Comparison of ENCODE assay signal across 7 cellular contexts in the genomic region with DNA sequence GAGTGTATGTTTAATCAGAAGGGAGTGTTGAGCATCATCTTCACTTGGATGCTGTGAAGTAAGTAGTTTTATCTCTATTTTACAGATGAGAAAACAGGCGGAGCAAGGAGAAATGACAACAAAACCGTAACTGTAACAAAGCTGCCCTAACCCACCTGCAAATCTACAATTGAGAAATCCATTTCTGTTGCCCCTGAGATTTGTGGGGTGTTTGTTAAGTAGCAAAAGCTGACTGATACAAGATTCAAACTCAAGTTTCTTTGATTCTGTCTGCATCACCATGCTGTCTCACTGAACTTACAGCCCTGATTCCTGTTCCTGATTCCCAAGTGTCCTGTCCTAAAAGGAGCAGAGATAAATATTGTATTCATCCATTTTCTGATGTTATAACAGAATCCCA. TPM values are rescaled to one million over a fixed set of nuclear protein-coding genes. Genes with fewer than 3 reads are reported as not detected.
DNase-seq lines count a peak whose midpoint lies in the region; ATAC-seq and TF ChIP-seq lines count a peak whose summit lies in the region.
"Had no signal": no experiment of that assay in that cellular context is flagged by ENCODE, and none has a peak within 500 bp of the region (broad histone marks: within the 10 kb centered on the region; RNA-seq: fewer than 3 reads in every experiment).

No MANE protein-coding gene starts in this region.

- peak overlapping the region; percentile 61 for H3K27ac ChIP-seq in skeletal muscle tissue (ENCODE audit: low read depth, low read length)
- no peak overlapping the region for H3K27ac ChIP-seq in H9 (ENCODE audit: insufficient read length, low read depth, low read length)

- H3K4me1 Mint-ChIP-seq in activated T-cell treated with anti-CD3 and anti-CD28 coated beads, Interleukin-2, amount 50 U/mL, for 72 hours (ENCODE audit: low read depth): peaks cover 62% of the 10 kb centered on the region
- H3K4me1 Mint-ChIP-seq in activated naive CD8-positive, alpha-beta T cell treated with anti-CD3 and anti-CD28 coated beads for 36 hours: peaks cover 49% of the 10 kb centered on the region
- H3K4me1 Mint-ChIP-seq in H9: peaks cover 41 to 49% of the 10 kb centered on the region in 2 experiments

- DNase-seq in activated T-cell treated with anti-CD3 and anti-CD28 coated beads, Interleukin-2, amount 50 U/mL, for 72 hours: no peak
- no peak for DNase-seq in activated T-cell treated with anti-CD3 and anti-CD28 coated beads, Interleukin-2, amount 50 U/mL, for 48 hours
- DNase-seq in activated naive CD8-positive, alpha-beta T cell treated with anti-CD3 and anti-CD28 coated beads for 36 hours: no peak
- DNase-seq in H9: no peak
- DNase-seq in NCI-H446 treated with DMSO at 0.1 percent for 48 hours (lab: John Stamatoyannopoulos, UW): no peak

- no peak overlapping the region for H2AK5ac ChIP-seq in H9 (ENCODE audit: insufficient read length, low read length)

- no peak overlapping the region for H2BK12ac ChIP-seq in H9 (ENCODE audit: insufficient read length, low read depth, low read length)

- H3K4me3 ChIP-seq in skeletal muscle tissue (ENCODE audit: low read length in 3 of 3): no peak overlapping the region
- H3K4me3 ChIP-seq: skin epidermis had no signal

- H3T11ph ChIP-seq in H9 (ENCODE audit: low read length): no peak overlapping the region

- H3K36me3 Mint-ChIP-seq in activated T-cell treated with anti-CD3 and anti-CD28 coated beads, Interleukin-2, amount 50 U/mL, for 72 hours (ENCODE audit: insufficient read depth in 2 of 2): no peaks in the 10 kb centered on the region
- no peaks in the 10 kb centered on the region for H3K36me3 Mint-ChIP-seq in activated naive CD8-positive, alpha-beta T cell treated with anti-CD3 and anti-CD28 coated beads for 36 hours
- no peaks in the 10 kb centered on the region for H3K36me3 Mint-ChIP-seq in H9 (ENCODE audit: insufficient read depth in 1 of 3, low read depth in 3 of 3)

- no peaks in the 10 kb centered on the region for H3K23me2 ChIP-seq in H9 (ENCODE audit: insufficient read length, low read depth, low read length, poor library complexity, severe bottlenecking)

- no peak overlapping the region for H4K8ac ChIP-seq in H9 (replicated peaks; ENCODE audit: insufficient read length, low read depth, low read length)

- H3K9me3 ChIP-seq in skeletal muscle tissue (ENCODE audit: control insufficient read depth in 3 of 3, low read length in 3 of 3): no peaks in the 10 kb centered on the region
- H3K9me3 ChIP-seq in H9 (ENCODE audit: control insufficient read depth, low read depth, low read length): no peaks in the 10 kb centered on the region

- no peaks in the 10 kb centered on the region for H3K79me1 ChIP-seq in H9 (ENCODE audit: insufficient read depth, low read depth, low read length, poor library complexity, severe bottlenecking)

- H3K27me3 ChIP-seq in skeletal muscle tissue (ENCODE audit: control insufficient read depth in 3 of 3, insufficient read depth in 3 of 3, low read length in 3 of 3): no peaks in the 10 kb centered on the region
- H3K27me3 ChIP-seq in H9 (ENCODE audit: insufficient read depth, low read length): no peaks in the 10 kb centered on the region

- no CpG with 5 or more reads among the region's 2 CpGs for WGBS in H9 (ENCODE audit: extremely low coverage, insufficient read length, low lambda C conversion rate)

- H2BK20ac ChIP-seq in H9 (ENCODE audit: low read depth, low read length, poor library complexity, severe bottlenecking): no peak overlapping the region

- H3K4me2 ChIP-seq in H9 (ENCODE audit: insufficient read depth, insufficient read length, low read length): no peak overlapping the region

- H3K9me3 Mint-ChIP-seq in activated T-cell treated with anti-CD3 and anti-CD28 coated beads, Interleukin-2, amount 50 U/mL, for 72 hours: no peaks in the 10 kb centered on the region
- H3K9me3 Mint-ChIP-seq in activated naive CD8-positive, alpha-beta T cell treated with anti-CD3 and anti-CD28 coated beads for 36 hours: no peaks in the 10 kb centered on the region
- H3K9me3 Mint-ChIP-seq in H9: no peaks in the 10 kb centered on the region

- no peaks in the 10 kb centered on the region for H3K27me3 Mint-ChIP-seq in activated T-cell treated with anti-CD3 and anti-CD28 coated beads, Interleukin-2, amount 50 U/mL, for 72 hours (ENCODE audit: low read depth)
- H3K27me3 Mint-ChIP-seq in activated naive CD8-positive, alpha-beta T cell treated with anti-CD3 and anti-CD28 coated beads for 36 hours: peaks cover 4% of the 10 kb centered on the region
- no peaks in the 10 kb centered on the region for H3K27me3 Mint-ChIP-seq in H9 (ENCODE audit: low read depth)

- no peak overlapping the region for H3K14ac ChIP-seq in H9 (ENCODE audit: insufficient read depth, low read length)

- no peaks in the 10 kb centered on the region for H3K36me3 ChIP-seq in skeletal muscle tissue (ENCODE audit: control insufficient read depth in 3 of 3, insufficient read depth in 3 of 3, low read length in 3 of 3)

- H2BK15ac ChIP-seq in H9 (ENCODE audit: low read depth, low read length): no peak overlapping the region

- no peaks in the 10 kb centered on the region for H4K20me1 ChIP-seq in H9 (ENCODE audit: control insufficient read depth, insufficient read depth, insufficient read length)

- H3K18ac ChIP-seq in H9 (ENCODE audit: insufficient read length, low read depth, low read length): no peak overlapping the region

- no peak overlapping the region for H4K91ac ChIP-seq in H9 (ENCODE audit: insufficient read length, low read depth, low read length)

- no peak overlapping the region for H3K9ac ChIP-seq in skeletal muscle tissue (ENCODE audit: low read depth in 1 of 3, low read length in 3 of 3)
- H3K9ac ChIP-seq in H9 (ENCODE audit: extremely low read depth, insufficient read length, low read length): no peak overlapping the region

- H4K5ac ChIP-seq in H9 (ENCODE audit: insufficient read length, low read depth, low read length): no peak overlapping the region

- peaks cover 27 to 53% (median 34%) of the 10 kb centered on the region in 3 donors for H3K4me1 ChIP-seq in skeletal muscle tissue (ENCODE audit: control insufficient read depth in 3 of 3, insufficient read depth in 3 of 3, low read length in 3 of 3)
- H3K4me1 ChIP-seq in H9 (ENCODE audit: insufficient read depth, low read length): peaks cover 3% of the 10 kb centered on the region; the same call in 1 of the 2 replicates

- H2BK120ac ChIP-seq in H9 (ENCODE audit: low read depth, low read length, poor library complexity, severe bottlenecking): no peak overlapping the region

- H3K27ac Mint-ChIP-seq in activated T-cell treated with anti-CD3 and anti-CD28 coated beads, Interleukin-2, amount 50 U/mL, for 72 hours: peak overlapping the region; percentile 91
- H3K27ac Mint-ChIP-seq in activated naive CD8-positive, alpha-beta T cell treated with anti-CD3 and anti-CD28 coated beads for 36 hours: peak overlapping the region; percentile 85
- 0 out of 7 replicates have a peak overlapping the region, but pooled peaks of 1 of the 3 experiments have one; percentile 35 for H3K27ac Mint-ChIP-seq in H9

- ATAC-seq in activated T-cell treated with anti-CD3 and anti-CD28 coated beads, Interleukin-2, amount 50 U/mL, for 72 hours (replicated peaks in 1 of 2): no peak

- no peak overlapping the region for H2AFZ ChIP-seq in H9 (ENCODE audit: low read length)

- peak overlapping the region; percentile 72 to 93 for H3K4me3 Mint-ChIP-seq in activated T-cell treated with anti-CD3 and anti-CD28 coated beads, Interleukin-2, amount 50 U/mL, for 72 hours
- peak overlapping the region; percentile 32 for H3K4me3 Mint-ChIP-seq in activated naive CD8-positive, alpha-beta T cell treated with anti-CD3 and anti-CD28 coated beads for 36 hours
- H3K4me3 Mint-ChIP-seq in H9: no peak overlapping the region

- H3K4ac ChIP-seq in H9 (ENCODE audit: low read depth, low read length): no peak overlapping the region

- no peak overlapping the region for H3K23ac ChIP-seq in H9 (ENCODE audit: insufficient read length, low read depth, low read length)

- no peak overlapping the region for H2BK5ac ChIP-seq in H9 (ENCODE audit: insufficient read length, low read length)

- no peaks in the 10 kb centered on the region for H3K79me2 ChIP-seq in H9 (ENCODE audit: insufficient read depth, low read length)

- no peak for TF ChIP-seq CTCF in H9 (conservative IDR thresholded peaks at IDR 0.05)

- H3K56ac ChIP-seq in H9 (ENCODE audit: insufficient read length, low read depth, low read length): no peak overlapping the region

RNA-seq across cellular contexts. Expression of a gene that starts 7.3 kb away (rescaled TPM):
- 10 to 100 TPM; 35.4 to 38.8 TPM for total RNA-seq in activated T-cell treated with anti-CD3 and anti-CD28 coated beads, Interleukin-2, amount 50 U/mL, for 72 hours
- 10 to 100 TPM; 21.5 to 26.6 TPM for total RNA-seq in activated naive CD8-positive, alpha-beta T cell treated with anti-CD3 and anti-CD28 coated beads for 36 hours
- total RNA-seq in skeletal muscle tissue (13.6 TPM), H9 (2021) (18.6 and 21.0 TPM in 2 replicates)

RNA-seq across cellular contexts. Expression of a gene that starts 7.5 kb away (rescaled TPM):
- 10 to 100 TPM; 37.7 to 51.1 TPM for total RNA-seq in activated T-cell treated with anti-CD3 and anti-CD28 coated beads, Interleukin-2, amount 50 U/mL, for 72 hours
- total RNA-seq in activated naive CD8-positive, alpha-beta T cell treated with anti-CD3 and anti-CD28 coated beads for 36 hours: 10 to 100 TPM; 24.6 to 25.5 TPM
- total RNA-seq in skeletal muscle tissue (4.2 TPM), H9 (2021) (50.7 and 54.3 TPM in 2 replicates)

RNA-seq across cellular contexts. Expression of a gene that starts 22.4 kb away (rescaled TPM):
- total RNA-seq in activated T-cell treated with anti-CD3 and anti-CD28 coated beads, Interleukin-2, amount 50 U/mL, for 72 hours: under 1 TPM; 0.67 to 0.83 TPM
- under 1 TPM; 0.40 to 0.41 TPM for total RNA-seq in activated naive CD8-positive, alpha-beta T cell treated with anti-CD3 and anti-CD28 coated beads for 36 hours
- total RNA-seq in skeletal muscle tissue (not detected), H9 (2021) (0.59 TPM in 1 of 2 replicates, not detected in the other)

RNA-seq across cellular contexts. Expression of a gene that starts 47.6 kb away (rescaled TPM):
- 1 to 10 TPM; 3.5 to 5.1 TPM for total RNA-seq in activated T-cell treated with anti-CD3 and anti-CD28 coated beads, Interleukin-2, amount 50 U/mL, for 72 hours
- total RNA-seq in activated naive CD8-positive, alpha-beta T cell treated with anti-CD3 and anti-CD28 coated beads for 36 hours: 1 to 10 TPM in 1 of 2 experiments, under 1 TPM in 1; 0.64 to 1.1 TPM
- 0.52 TPM for total RNA-seq in skeletal muscle tissue
- 0.11 TPM in 1 of 2 replicates, not detected in the other for total RNA-seq in H9 (2021)

RNA-seq across cellular contexts. Expression of a gene that starts 49.0 kb away (rescaled TPM):
- total RNA-seq in activated T-cell treated with anti-CD3 and anti-CD28 coated beads, Interleukin-2, amount 50 U/mL, for 72 hours: not detected
- total RNA-seq in activated naive CD8-positive, alpha-beta T cell treated with anti-CD3 and anti-CD28 coated beads for 36 hours: not detected
- not detected for total RNA-seq in skeletal muscle tissue
- 0.28 TPM in 1 of 2 replicates, not detected in the other for total RNA-seq in H9 (2021)

Comparison
In these comparisons a context has a peak if more than half of its experiments do, and no peak if none do; other contexts are left out.
1. H3K4me3 Mint-ChIP-seq: peak in activated T-cell treated with anti-CD3 and anti-CD28 coated beads, Interleukin-2, amount 50 U/mL, for 72 hours (2 of 2) and activated naive CD8-positive, alpha-beta T cell treated with anti-CD3 and anti-CD28 coated beads for 36 hours (single experiment); none in H9 (0 of 2).